17 cellular contexts compared by ENCODE assay signal in the genomic region with DNA sequence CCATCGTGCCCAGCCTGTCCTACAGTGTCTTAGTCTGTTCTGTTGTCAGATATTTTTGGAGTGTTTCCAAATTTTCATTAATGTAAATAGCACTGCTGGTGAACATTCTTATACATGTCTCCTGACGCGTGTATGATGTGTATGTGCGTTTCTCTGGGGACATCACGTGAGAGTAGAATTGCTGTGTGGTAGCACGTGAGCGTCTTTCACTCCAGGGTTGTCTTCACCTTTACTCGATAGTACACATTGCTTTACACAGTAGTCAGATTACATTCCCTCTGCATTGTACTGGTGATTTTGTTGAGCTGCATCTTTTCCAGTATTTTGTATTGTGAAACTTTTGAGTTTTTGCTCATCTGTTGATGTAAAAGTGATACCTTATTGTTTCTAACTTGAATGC. TPM values are rescaled to one million over a fixed set of nuclear protein-coding genes. Genes with fewer than 3 reads are reported as not detected.
DNase-seq lines count a peak whose midpoint lies in the region; ATAC-seq and TF ChIP-seq lines count a peak whose summit lies in the region.
"Had no signal": no experiment of that assay in that cellular context is flagged by ENCODE, and none has a peak within 500 bp of the region (broad histone marks: within the 10 kb centered on the region; RNA-seq: fewer than 3 reads in every experiment).

No MANE protein-coding gene starts in this region.

- intact Hi-C loops in PC-3 (cut with micrococcal nuclease) (no loop called here), gastrocnemius medialis (cut with DNase I; ENCODE audit: low total_unique reads) (no loop called here), esophagus muscularis mucosa (cut with DNase I) (no loop called here)

- no peak overlapping the region for H2AFZ ChIP-seq in PC-3 (ENCODE audit: low read length)
- H2AFZ ChIP-seq: parathyroid adenoma had no signal

- in situ Hi-C loops in gastrocnemius medialis (cut with MboI; ENCODE audit: low sequenced_read_pairs in 4 of 4) = no loop called here

- no peaks in the 10 kb centered on the region for H4K20me1 ChIP-seq in PC-3 (ENCODE audit: low read length)

- H3K27me3 Mint-ChIP-seq in activated naive CD4-positive, alpha-beta T cell treated with anti-CD3 and anti-CD28 coated beads, Interleukin-2, amount 10 ng/mL, durations not matched to agents 7 days and 5 days = peaks cover 8% of the 10 kb centered on the region

- no TSS peak for BruUV-seq in PC-3 (replicated peaks; lab: Mats Ljungman, UMichigan)

- no peak for TF ChIP-seq CTCF in PC-3 (conservative IDR thresholded peaks at IDR 0.05; ENCODE audit: low read depth, low read length)
- no peak for TF ChIP-seq CTCF in choroid plexus epithelial cell (conservative IDR thresholded peaks at IDR 0.05; ENCODE audit: low read depth, low read length)
- no peak for TF ChIP-seq CTCF in gastrocnemius medialis (IDR thresholded peaks at IDR 0.05 in 4 of 5, conservative IDR thresholded peaks at IDR 0.05 in 1 of 5)
- no peak for TF ChIP-seq CTCF in esophagus muscularis mucosa (IDR thresholded peaks at IDR 0.05)

- no peaks in the 10 kb centered on the region for H3K36me3 ChIP-seq in PC-3 (ENCODE audit: low read depth, low read length)
- H3K36me3 ChIP-seq in gastrocnemius medialis = no peaks in the 10 kb centered on the region
- H3K36me3 ChIP-seq in esophagus muscularis mucosa = no peaks in the 10 kb centered on the region
- H3K36me3 ChIP-seq: spleen, WERI-Rb-1 had no signal

- H3K9me3 ChIP-seq in PC-3 (ENCODE audit: low read length) (no peaks in the 10 kb centered on the region), gastrocnemius medialis (no peaks in the 10 kb centered on the region), esophagus muscularis mucosa (no peaks in the 10 kb centered on the region)
- H3K9me3 ChIP-seq: mucosa of descending colon, spleen had no signal

- 81% methylated on average over 8 of the region's 8 CpGs for WGBS in esophagus muscularis mucosa

- H3K27me3 ChIP-seq in PC-3 (ENCODE audit: low read length) (no peaks in the 10 kb centered on the region), gastrocnemius medialis (no peaks in the 10 kb centered on the region), esophagus muscularis mucosa (no peaks in the 10 kb centered on the region)
- H3K27me3 ChIP-seq: spleen had no signal

- no peak for ATAC-seq in PC-3
- peak; percentile 48 to 58 for ATAC-seq in gastrocnemius medialis
- no peak for ATAC-seq in GM18505 (IDR thresholded peaks at IDR 0.05; ENCODE audit: unreplicated experiment)
- no peak for ATAC-seq in left lobe of liver
- ATAC-seq: mucosa of descending colon, SK-N-SH treated with all-trans-retinoic acid at 6 μM for 48 hours had no signal

- no peak for TF ChIP-seq EP300 in esophagus muscularis mucosa (IDR thresholded peaks at IDR 0.05)

- POLR2A ChIA-PET in PC-3 (lab: Charles Lee; ENCODE audit: unreplicated experiment) = no interaction called here

- H3K4me3 ChIP-seq in PC-3 (ENCODE audit: low read length) (no peak overlapping the region), choroid plexus epithelial cell (ENCODE audit: low read depth, low read length) (no peak overlapping the region), gastrocnemius medialis (no peak overlapping the region), esophagus muscularis mucosa (no peak overlapping the region)
- H3K4me3 ChIP-seq: mucosa of descending colon had no signal

- H3K9me2 ChIP-seq in PC-3 (replicated peaks; ENCODE audit: low read length) = no peaks in the 10 kb centered on the region

- H3K79me2 ChIP-seq in PC-3 (ENCODE audit: low read length) = peaks cover 54% of the 10 kb centered on the region

- peaks cover 70% of the 10 kb centered on the region for H3K4me1 ChIP-seq in PC-3 (ENCODE audit: insufficient read depth, low read length)
- H3K4me1 ChIP-seq in gastrocnemius medialis = peaks cover 61 to 63% of the 10 kb centered on the region in 2 donors
- peaks cover 51 to 99% (median 76%) of the 10 kb centered on the region in 4 donors for H3K4me1 ChIP-seq in esophagus muscularis mucosa

- no peak overlapping the region for H3K9ac ChIP-seq in PC-3 (ENCODE audit: low read length)
- H3K9ac ChIP-seq: parathyroid adenoma had no signal

- H3K4me1 Mint-ChIP-seq in activated naive CD4-positive, alpha-beta T cell treated with anti-CD3 and anti-CD28 coated beads, Interleukin-2, amount 10 ng/mL, durations not matched to agents 7 days and 5 days = peaks cover 34% of the 10 kb centered on the region

- TF ChIP-seq POLR2A in gastrocnemius medialis (IDR thresholded peaks at IDR 0.05) = no peak
- TF ChIP-seq POLR2A in GM18505 (IDR thresholded peaks at IDR 0.05; ENCODE audit: borderline replicate concordance, extremely low read depth, insufficient read depth, insufficient read length) = no peak
- TF ChIP-seq POLR2A in esophagus muscularis mucosa (IDR thresholded peaks at IDR 0.05; ENCODE audit: low read depth) = no peak

- CTCF ChIA-PET in activated naive CD4-positive, alpha-beta T cell treated with anti-CD3 and anti-CD28 coated beads, Interleukin-2, amount 10 ng/mL, durations not matched to agents 7 days and 5 days (lab: Charles Lee) = interaction anchor here (2.7 kb wide), 1 partner anchor 75 kb away, joined by 11 read pairs; no protein-coding TSS in a partner anchor
- CTCF ChIA-PET in PC-3 (lab: Charles Lee) = no interaction called here

- H3K4me3 Mint-ChIP-seq in activated naive CD4-positive, alpha-beta T cell treated with anti-CD3 and anti-CD28 coated beads, Interleukin-2, amount 10 ng/mL, durations not matched to agents 7 days and 5 days = peak overlapping the region; percentile 70
- H3K4me3 Mint-ChIP-seq: endodermal cell had no signal

- peak overlapping the region; percentile 74 for H3K4me2 ChIP-seq in PC-3 (ENCODE audit: low read length)

- H3K36me3 Mint-ChIP-seq in activated naive CD4-positive, alpha-beta T cell treated with anti-CD3 and anti-CD28 coated beads, Interleukin-2, amount 10 ng/mL, durations not matched to agents 7 days and 5 days = no peaks in the 10 kb centered on the region

- no peak for DNase-seq in activated naive CD4-positive, alpha-beta T cell treated with anti-CD3 and anti-CD28 coated beads, Interleukin-2, amount 10 ng/mL, durations not matched to agents 7 days and 5 days
- DNase-seq in activated naive CD4-positive, alpha-beta T cell (lab: John Stamatoyannopoulos, UW) = no peak
- DNase-seq in PC-3 (no peak), choroid plexus epithelial cell (ENCODE audit: low read depth) (peak; percentile 56), gastrocnemius medialis (no peak), esophagus muscularis mucosa (ENCODE audit: extremely low spot score) (no peak), left lobe of liver (ENCODE audit: low spot score) (no peak)
- DNase-seq: endodermal cell, islet precursor cell, mucosa of descending colon, NCI-H1092 treated with DMSO at 0.1 percent for 48 hours, NCI-H2171, spleen, WERI-Rb-1 had no signal

- no peak overlapping the region for H3K27ac ChIP-seq in PC-3 (ENCODE audit: low read length)
- H3K27ac ChIP-seq in gastrocnemius medialis = peak overlapping the region; percentile 60 to 74 (median 66)
- H3K27ac ChIP-seq in esophagus muscularis mucosa (replicated peaks in 1 of 4) = no peak overlapping the region
- H3K27ac ChIP-seq: parathyroid adenoma, spleen, WERI-Rb-1 had no signal

- H3F3A ChIP-seq in PC-3 (ENCODE audit: low read length, unreplicated experiment) = no peaks in the 10 kb centered on the region

- no peaks in the 10 kb centered on the region for H3K9me3 Mint-ChIP-seq in activated naive CD4-positive, alpha-beta T cell treated with anti-CD3 and anti-CD28 coated beads, Interleukin-2, amount 10 ng/mL, durations not matched to agents 7 days and 5 days
- H3K9me3 Mint-ChIP-seq: endodermal cell had no signal

- peak overlapping the region; percentile 77 for H3K27ac Mint-ChIP-seq in activated naive CD4-positive, alpha-beta T cell treated with anti-CD3 and anti-CD28 coated beads, Interleukin-2, amount 10 ng/mL, durations not matched to agents 7 days and 5 days

RNA-seq across cellular contexts. Expression of gene ARHGAP10, which starts 60.0 kb away (rescaled TPM):
- total RNA-seq in PC-3 (2014; rRNA removed) (9.0 and 12.0 TPM in 2 replicates), gastrocnemius medialis (10 to 100 TPM; 22.1 to 34.6 (median 28.0) TPM), esophagus muscularis mucosa (100 to 1,000 TPM; 186 to 296 (median 192) TPM), left lobe of liver (8.0 TPM)

Comparison
In these comparisons a context has a peak if more than half of its experiments do, and no peak if none do; other contexts are left out.
1. ATAC-seq: peak in gastrocnemius medialis (2 of 2); none in PC-3 (single experiment), GM18505 (single experiment) and left lobe of liver (single experiment).
2. H3K27ac ChIP-seq: peak in gastrocnemius medialis (4 of 4); none in PC-3 (single experiment) and esophagus muscularis mucosa (0 of 4).
3. RNA of gene ARHGAP10, which starts 60.0 kb away (total RNA-seq): 186 to 296 TPM in esophagus muscularis mucosa; 22.1 to 34.6 TPM in gastrocnemius medialis, 9.0 to 12.0 TPM in PC-3 and 8.0 TPM in left lobe of liver (single experiment); every median in the first group is over 4 times any median in the second.